Comparison of ENCODE assay signal across 8 cellular contexts in the genomic region with DNA sequence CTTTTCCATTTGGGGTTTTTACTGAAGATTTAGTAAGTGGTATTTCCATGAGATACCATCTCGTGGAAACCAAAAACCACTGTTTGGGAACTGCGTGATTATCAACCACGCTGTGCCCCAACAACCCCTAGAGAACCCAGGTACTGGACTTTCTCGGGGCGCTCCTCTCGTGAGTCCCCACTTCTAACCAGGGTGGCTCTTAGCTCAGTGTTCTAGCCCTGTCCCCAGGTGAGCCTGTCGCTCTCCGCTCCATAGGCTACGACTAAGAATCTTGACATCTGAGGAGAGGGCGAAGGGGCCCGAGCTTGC. TPM values are rescaled to one million over a fixed set of nuclear protein-coding genes. Genes with fewer than 3 reads are reported as not detected.
DNase-seq lines count a peak whose midpoint lies in the region; ATAC-seq and TF ChIP-seq lines count a peak whose summit lies in the region.

No MANE protein-coding gene starts in this region.

- no peaks in the 10 kb centered on the region for H3K27me3 ChIP-seq in Peyer's patch
- H3K27me3 ChIP-seq in fibroblast of lung (ENCODE audit: control insufficient read depth, insufficient read depth, low read length), result no peaks in the 10 kb centered on the region
- no peaks in the 10 kb centered on the region for H3K27me3 ChIP-seq in trophoblast cell (ENCODE audit: insufficient read depth, low read length)

- peak overlapping the region; percentile 89 for H4K12ac ChIP-seq in trophoblast cell (ENCODE audit: low read depth, low read length)

- peak; percentile 14 to 18 for ATAC-seq in activated T-cell treated with anti-CD3 and anti-CD28 coated beads, Interleukin-2, amount 50 U/mL, for 72 hours (replicated peaks in 1 of 2)

- peak overlapping the region; percentile 98 for H3K27ac Mint-ChIP-seq in activated T-cell treated with anti-CD3 and anti-CD28 coated beads, Interleukin-2, amount 50 U/mL, for 72 hours

- H2BK120ac ChIP-seq in trophoblast cell (ENCODE audit: insufficient read depth, low read length, poor library complexity), result peak overlapping the region; percentile 77

- peak overlapping the region; percentile 72 to 86 (median 78) for H3K4me3 ChIP-seq in Peyer's patch
- peak overlapping the region; percentile 77 to 100 (median 96) for H3K4me3 ChIP-seq in fibroblast of lung (replicated peaks in 1 of 4; ENCODE audit: control extremely low read depth in 1 of 4, insufficient read depth in 1 of 4, low read depth in 3 of 4, low read length in 4 of 4)
- peak overlapping the region; percentile 89 for H3K4me3 ChIP-seq in trophoblast cell (ENCODE audit: low read depth, low read length)

- H3K9ac ChIP-seq in fibroblast of lung (ENCODE audit: insufficient read depth, low read length) (peak overlapping the region; percentile 99), trophoblast cell (ENCODE audit: low read length) (peak overlapping the region; percentile 86)

- peak overlapping the region; percentile 77 for H3K4ac ChIP-seq in trophoblast cell (ENCODE audit: low read depth, low read length)

- H3K9me3 ChIP-seq in Peyer's patch (no peaks in the 10 kb centered on the region), fibroblast of lung (ENCODE audit: control insufficient read depth, insufficient read depth, low read depth, low read length) (no peaks in the 10 kb centered on the region), trophoblast cell (ENCODE audit: insufficient read depth, low read depth, low read length) (no peaks in the 10 kb centered on the region)

- peak overlapping the region; percentile 93 for H3K14ac ChIP-seq in trophoblast cell (ENCODE audit: low read length)

- H2AFZ ChIP-seq in fibroblast of lung (ENCODE audit: low read length) (peak overlapping the region; percentile 86), trophoblast cell (ENCODE audit: insufficient read depth, low read length, poor library complexity) (peak overlapping the region; percentile 91)

- peak overlapping the region; percentile 86 to 93 (median 90) for H3K27ac ChIP-seq in Peyer's patch
- H3K27ac ChIP-seq in fibroblast of lung (ENCODE audit: insufficient read depth, low read length), result peak overlapping the region; percentile 98
- no peak overlapping the region for H3K27ac ChIP-seq in trophoblast cell (ENCODE audit: low read depth, low read length)

- H3K4me1 ChIP-seq in Peyer's patch (peaks cover 0 to 19% (median 4%) of the 10 kb centered on the region in 4 donors), fibroblast of lung (ENCODE audit: control insufficient read depth, extremely low read depth, insufficient read depth, low read length) (peaks cover 3% of the 10 kb centered on the region), trophoblast cell (ENCODE audit: control insufficient read depth in 1 of 2, insufficient read depth in 2 of 2, low read length in 2 of 2) (peaks cover 2 to 3% of the 10 kb centered on the region in 2 experiments)

- no peaks in the 10 kb centered on the region for H3K9me3 Mint-ChIP-seq in activated T-cell treated with anti-CD3 and anti-CD28 coated beads, Interleukin-2, amount 50 U/mL, for 72 hours

- no peaks in the 10 kb centered on the region for H4K20me1 ChIP-seq in fibroblast of lung (ENCODE audit: control insufficient read depth, extremely low read depth, insufficient read depth, low read length)

- H3K4me3 Mint-ChIP-seq in activated T-cell treated with anti-CD3 and anti-CD28 coated beads, Interleukin-2, amount 50 U/mL, for 72 hours, result peak overlapping the region; percentile 99

- TF ChIP-seq POLR2A in Peyer's patch (IDR thresholded peaks at IDR 0.05), result no peak

- no peak overlapping the region for H3K23ac ChIP-seq in trophoblast cell (ENCODE audit: low read length)

- peaks cover 6 to 7% of the 10 kb centered on the region in 2 donors for H3K36me3 Mint-ChIP-seq in activated T-cell treated with anti-CD3 and anti-CD28 coated beads, Interleukin-2, amount 50 U/mL, for 72 hours (ENCODE audit: insufficient read depth in 2 of 2)

- H3K36me3 ChIP-seq in Peyer's patch (peaks cover 0 to 33% (median 0%) of the 10 kb centered on the region in 3 donors), fibroblast of lung (ENCODE audit: control insufficient read depth, insufficient read depth, low read length) (peaks cover 18% of the 10 kb centered on the region), trophoblast cell (ENCODE audit: control insufficient read depth in 1 of 2, insufficient read depth in 2 of 2, low read length in 2 of 2) (peaks cover 37% of the 10 kb centered on the region in 2 experiments)

- peak overlapping the region; percentile 92 for H2AK5ac ChIP-seq in trophoblast cell (ENCODE audit: low read length)

- TF ChIP-seq CTCF in Peyer's patch (IDR thresholded peaks at IDR 0.05) (no peak), fibroblast of lung (conservative IDR thresholded peaks at IDR 0.05 in 1 of 2, IDR thresholded peaks at IDR 0.05 in 1 of 2; ENCODE audit: low read depth in 1 of 2, low read length in 2 of 2) (no peak)

- no peaks in the 10 kb centered on the region for H3K27me3 Mint-ChIP-seq in activated T-cell treated with anti-CD3 and anti-CD28 coated beads, Interleukin-2, amount 50 U/mL, for 72 hours (ENCODE audit: low read depth)

- DNase-seq in activated T-cell treated with anti-CD3 and anti-CD28 coated beads, Interleukin-2, amount 50 U/mL, for 72 hours, result no peak
- DNase-seq in activated T-cell treated with anti-CD3 and anti-CD28 coated beads for 4 hours (no peak), Peyer's patch (no peak), fibroblast of lung (ENCODE audit: low read depth in 2 of 2) (no peak), trophoblast cell (no peak), AML-193 (lab: John Stamatoyannopoulos, UW) (no peak), HuH-7 (ENCODE audit: low spot score) (no peak), activated gamma-delta T cell treated with Interleukin-2 at 50 U/mL for 16 hours (no peak)

- H3K18ac ChIP-seq in trophoblast cell (ENCODE audit: low read length), result peak overlapping the region; percentile 83

- H3K79me2 ChIP-seq in fibroblast of lung (ENCODE audit: control insufficient read depth, insufficient read depth, low read length) (peaks cover 24% of the 10 kb centered on the region), trophoblast cell (ENCODE audit: control insufficient read depth, insufficient read depth, low read length, poor library complexity) (peaks cover 8% of the 10 kb centered on the region)

- H3K79me1 ChIP-seq in trophoblast cell (ENCODE audit: low read length), result peaks cover 8% of the 10 kb centered on the region

- WGBS in trophoblast cell (ENCODE audit: extremely low coverage, insufficient coverage, insufficient read length), result no CpG with 5 or more reads among the region's 11 CpGs

- H4K8ac ChIP-seq in trophoblast cell (ENCODE audit: low read depth, low read length), result peak overlapping the region; percentile 98

- H2BK5ac ChIP-seq in trophoblast cell (ENCODE audit: low read depth, low read length, poor library complexity), result peak overlapping the region; percentile 89

- H3K4me1 Mint-ChIP-seq in activated T-cell treated with anti-CD3 and anti-CD28 coated beads, Interleukin-2, amount 50 U/mL, for 72 hours (ENCODE audit: low read depth), result peaks cover 58% of the 10 kb centered on the region

- H4K91ac ChIP-seq in trophoblast cell (ENCODE audit: low read depth, low read length), result peak overlapping the region; percentile 93

- H2BK12ac ChIP-seq in trophoblast cell (ENCODE audit: low read length), result no peak overlapping the region

- peak overlapping the region; percentile 100 for H3K4me2 ChIP-seq in fibroblast of lung (ENCODE audit: extremely low read depth, insufficient read depth, low read length)
- peak overlapping the region; percentile 73 for H3K4me2 ChIP-seq in trophoblast cell (ENCODE audit: low read length)

RNA-seq across cellular contexts. Expression of gene MCRS1, which starts 0.7 kb away (rescaled TPM):
- total RNA-seq in activated T-cell treated with anti-CD3 and anti-CD28 coated beads, Interleukin-2, amount 50 U/mL, for 72 hours, result 10 to 100 TPM; 59.4 to 73.8 TPM
- 100 to 1,000 TPM in 1 of 4 donors, 10 to 100 TPM in 3; 68.0 to 107 (median 85.6) TPM for total RNA-seq in Peyer's patch
- total RNA-seq in fibroblast of lung, result 37.5 and 52.2 TPM in 2 replicates
- 51.1 and 55.4 TPM in 2 replicates for polyA plus RNA-seq in fibroblast of lung
- 43.0 and 57.5 TPM in 2 replicates for polyA plus RNA-seq in fibroblast of lung (2012)
- polyA minus RNA-seq in fibroblast of lung (ENCODE audit: low replicate concordance), result 103 and 119 TPM in 2 replicates
- 39.0 and 41.3 TPM in 2 replicates for polyA plus RNA-seq in trophoblast cell (2013)

RNA-seq across cellular contexts. Expression of gene KCNH3, which starts 28.4 kb away (rescaled TPM):
- total RNA-seq in activated T-cell treated with anti-CD3 and anti-CD28 coated beads, Interleukin-2, amount 50 U/mL, for 72 hours, result 1 to 10 TPM; 1.5 to 1.7 TPM
- total RNA-seq in Peyer's patch (under 1 TPM in 2 of 4 donors, not detected in 2; 0.57 to 0.83 TPM), fibroblast of lung (0.17 and 0.26 TPM in 2 replicates)
- 0.05 and 0.09 TPM in 2 replicates for polyA plus RNA-seq in fibroblast of lung
- 0.05 and 0.20 TPM in 2 replicates for polyA plus RNA-seq in fibroblast of lung (2012)
- not detected in 2 replicates for polyA minus RNA-seq in fibroblast of lung (ENCODE audit: low replicate concordance)
- polyA plus RNA-seq in trophoblast cell (2013), result 0.01 TPM in 1 of 2 replicates, not detected in the other

RNA-seq across cellular contexts. Expression of gene FAM186B, which starts 38.2 kb away (rescaled TPM):
- under 1 TPM; 0.74 to 0.82 TPM for total RNA-seq in activated T-cell treated with anti-CD3 and anti-CD28 coated beads, Interleukin-2, amount 50 U/mL, for 72 hours
- total RNA-seq in Peyer's patch (1 to 10 TPM in 1 of 4 donors, under 1 TPM in 1, not detected in 2; 0.35 to 1.0 TPM), fibroblast of lung (0.33 and 0.51 TPM in 2 replicates)
- polyA plus RNA-seq in fibroblast of lung, result 0.10 and 0.11 TPM in 2 replicates
- 0.06 and 0.19 TPM in 2 replicates for polyA plus RNA-seq in fibroblast of lung (2012)
- not detected in 2 replicates for polyA minus RNA-seq in fibroblast of lung (ENCODE audit: low replicate concordance)
- 0.03 and 0.08 TPM in 2 replicates for polyA plus RNA-seq in trophoblast cell (2013)

RNA-seq across cellular contexts. Expression of gene PRPF40B, which starts 56.1 kb away (rescaled TPM):
- total RNA-seq in activated T-cell treated with anti-CD3 and anti-CD28 coated beads, Interleukin-2, amount 50 U/mL, for 72 hours, result 10 to 100 TPM in 1 of 2 donors, 1 to 10 TPM in 1; 8.5 to 14.0 TPM
- total RNA-seq in Peyer's patch, result 10 to 100 TPM in 3 of 4 donors, 1 to 10 TPM in 1; 3.7 to 18.2 (median 15.5) TPM
- total RNA-seq in fibroblast of lung, result 9.2 and 11.7 TPM in 2 replicates
- polyA plus RNA-seq in fibroblast of lung, result 6.4 TPM in 2 replicates
- 5.6 and 7.3 TPM in 2 replicates for polyA plus RNA-seq in fibroblast of lung (2012)
- 6.3 and 8.3 TPM in 2 replicates for polyA minus RNA-seq in fibroblast of lung (ENCODE audit: low replicate concordance)
- polyA plus RNA-seq in trophoblast cell (2013), result 6.0 and 6.4 TPM in 2 replicates
